In the genomic region with DNA sequence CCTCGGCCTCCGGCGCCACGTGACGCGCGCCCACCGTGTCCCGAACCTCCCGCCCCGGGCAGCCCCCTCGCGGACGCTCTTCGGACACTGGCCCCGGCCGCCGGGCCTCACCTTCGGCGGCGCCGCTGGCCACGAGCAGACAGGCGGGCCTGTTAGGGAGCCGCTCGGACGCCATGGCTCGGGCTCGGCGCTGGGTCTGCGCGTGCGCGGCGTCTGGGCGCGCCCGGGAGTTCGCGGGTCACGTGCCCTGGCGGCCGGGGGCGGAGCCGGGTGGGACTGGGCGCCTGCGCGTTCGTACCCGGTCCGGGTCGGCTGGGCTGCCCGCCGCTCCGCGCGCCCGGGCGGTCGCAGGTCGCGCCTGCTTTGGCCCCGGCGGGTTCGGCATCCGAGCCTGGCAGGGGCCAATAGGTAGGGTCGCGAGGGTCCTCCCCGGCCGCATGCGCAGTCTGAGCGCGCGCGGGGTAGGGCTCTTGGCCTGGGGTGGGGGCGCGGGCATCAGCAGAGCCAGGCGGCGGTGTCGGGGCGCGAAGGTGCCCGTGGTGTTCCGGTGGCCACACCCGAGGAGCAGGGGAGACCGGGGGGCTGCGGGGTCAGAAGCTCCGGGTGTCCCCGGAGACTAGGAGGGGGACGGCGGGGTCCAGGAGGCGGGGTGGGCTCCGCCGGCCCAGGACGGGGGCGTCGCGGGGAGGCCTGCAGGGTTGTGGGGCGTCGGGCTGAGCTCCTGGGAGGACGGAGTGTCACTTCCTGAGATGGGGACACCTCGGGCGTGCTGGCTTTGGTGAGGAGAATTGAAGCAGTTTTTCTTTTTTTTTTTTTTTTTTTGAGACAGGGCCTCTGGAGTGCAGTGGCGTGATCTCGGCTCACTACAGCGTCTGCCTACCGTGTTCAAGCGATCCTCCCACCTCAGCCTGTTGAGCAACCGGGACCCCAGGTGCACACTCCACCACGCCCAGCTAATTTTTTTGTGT, we compare ENCODE assay signal across 1 cellular context.
TF ChIP-seq lines count a peak whose summit lies in the region.

A gene with protein sequence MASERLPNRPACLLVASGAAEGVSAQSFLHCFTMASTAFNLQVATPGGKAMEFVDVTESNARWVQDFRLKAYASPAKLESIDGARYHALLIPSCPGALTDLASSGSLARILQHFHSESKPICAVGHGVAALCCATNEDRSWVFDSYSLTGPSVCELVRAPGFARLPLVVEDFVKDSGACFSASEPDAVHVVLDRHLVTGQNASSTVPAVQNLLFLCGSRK (minus strand): TSS at position 200 of the 968 bp plus-strand sequence. CDS start 25 bp downstream, at position 175.

TF ChIP-seq in K562, 482 proteins besides CTCF, POLR2A, EP300 and RAD21 (continued from another document and continues in another):
- TF ChIP-seq ZBTB7A (IDR thresholded peaks at IDR 0.05; ENCODE audit: borderline replicate concordance, control insufficient read depth, low read depth, low read length) (peak; percentile 51), NR4A1 (CRISPR knock-in tag; IDR thresholded peaks at IDR 0.05) (no peak), NR4A1 (tag; IDR thresholded peaks at IDR 0.05) (no peak), NUFIP1 (IDR thresholded peaks at IDR 0.05; ENCODE audit: partially characterized antibody) (no peak), NFXL1 (CRISPR knock-in tag; IDR thresholded peaks at IDR 0.05) (no peak), MYC (IDR thresholded peaks at IDR 0.05; ENCODE audit: low read depth, low read length) (peak; percentile 80; the same call in 1 of the 2 replicates), MYC (CRISPR knock-in tag; IDR thresholded peaks at IDR 0.05; ENCODE audit: borderline replicate concordance, low read depth) (no peak), NBN (IDR thresholded peaks at IDR 0.05; ENCODE audit: low read depth) (no peak), ZNF282 (CRISPR knock-in tag; IDR thresholded peaks at IDR 0.05) (peak; percentile 54), ZFP30 (CRISPR knock-in tag; IDR thresholded peaks at IDR 0.05; ENCODE audit: borderline replicate concordance) (no peak), ZNF436 (CRISPR knock-in tag; IDR thresholded peaks at IDR 0.05) (no peak), ASH1L (IDR thresholded peaks at IDR 0.05; ENCODE audit: borderline replicate concordance, low read depth, partially characterized antibody) (no peak), ERF (CRISPR knock-in tag; IDR thresholded peaks at IDR 0.05) (peak; percentile 51; the same call in 1 of the 2 replicates), HCFC1 (IDR thresholded peaks at IDR 0.05; ENCODE audit: low read depth, low read length) (0 out of 2 replicates have a peak, but pooled peaks have one; percentile 35), ATF1 (CRISPR knock-in tag; IDR thresholded peaks at IDR 0.05) (no peak), ATF1 (tag; IDR thresholded peaks at IDR 0.05) (no peak), PRMT5 (CRISPR knock-in tag; IDR thresholded peaks at IDR 0.05) (no peak), C11orf30 (IDR thresholded peaks at IDR 0.05; ENCODE audit: low read depth) (no peak), RAD51 (IDR thresholded peaks at IDR 0.05; ENCODE audit: borderline replicate concordance, low read depth) (no peak), CCAR2 (IDR thresholded peaks at IDR 0.05; ENCODE audit: low read depth, low read length) (no peak), ZEB2 (IDR thresholded peaks at IDR 0.05) (no peak), U2AF1 (optimal IDR thresholded peaks at IDR 0.05; ENCODE audit: low read depth, low read length) (no peak), RNF2 (IDR thresholded peaks at IDR 0.05) (no peak), FOSL1 (tag; conservative IDR thresholded peaks at IDR 0.05) (no peak), DIDO1 (tag; IDR thresholded peaks at IDR 0.05; ENCODE audit: low read depth) (no peak), ZFX (CRISPR knock-in tag; IDR thresholded peaks at IDR 0.05) (peak; percentile 58; the same call in 1 of the 2 replicates), MBD2 (IDR thresholded peaks at IDR 0.05; ENCODE audit: borderline replicate concordance, low read depth) (peak; percentile 20; the same call in 1 of the 2 replicates), ETV6 (IDR thresholded peaks at IDR 0.05; ENCODE audit: borderline replicate concordance in 1 of 2, low read depth in 2 of 2, low read length in 1 of 2) (no peak), ETV6 (CRISPR knock-in tag; IDR thresholded peaks at IDR 0.05; ENCODE audit: borderline replicate concordance) (no peak), CREM (IDR thresholded peaks at IDR 0.05; ENCODE audit: low read depth) (no peak)
- TF ChIP-seq, protein P1, sequence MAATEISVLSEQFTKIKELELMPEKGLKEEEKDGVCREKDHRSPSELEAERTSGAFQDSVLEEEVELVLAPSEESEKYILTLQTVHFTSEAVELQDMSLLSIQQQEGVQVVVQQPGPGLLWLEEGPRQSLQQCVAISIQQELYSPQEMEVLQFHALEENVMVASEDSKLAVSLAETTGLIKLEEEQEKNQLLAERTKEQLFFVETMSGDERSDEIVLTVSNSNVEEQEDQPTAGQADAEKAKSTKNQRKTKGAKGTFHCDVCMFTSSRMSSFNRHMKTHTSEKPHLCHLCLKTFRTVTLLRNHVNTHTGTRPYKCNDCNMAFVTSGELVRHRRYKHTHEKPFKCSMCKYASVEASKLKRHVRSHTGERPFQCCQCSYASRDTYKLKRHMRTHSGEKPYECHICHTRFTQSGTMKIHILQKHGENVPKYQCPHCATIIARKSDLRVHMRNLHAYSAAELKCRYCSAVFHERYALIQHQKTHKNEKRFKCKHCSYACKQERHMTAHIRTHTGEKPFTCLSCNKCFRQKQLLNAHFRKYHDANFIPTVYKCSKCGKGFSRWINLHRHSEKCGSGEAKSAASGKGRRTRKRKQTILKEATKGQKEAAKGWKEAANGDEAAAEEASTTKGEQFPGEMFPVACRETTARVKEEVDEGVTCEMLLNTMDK (IDR thresholded peaks at IDR 0.05; ENCODE audit: borderline replicate concordance, insufficient read depth, low read depth, low read length, poor library complexity, severe bottlenecking), result peak; percentile 20
- TF ChIP-seq, protein P2, sequence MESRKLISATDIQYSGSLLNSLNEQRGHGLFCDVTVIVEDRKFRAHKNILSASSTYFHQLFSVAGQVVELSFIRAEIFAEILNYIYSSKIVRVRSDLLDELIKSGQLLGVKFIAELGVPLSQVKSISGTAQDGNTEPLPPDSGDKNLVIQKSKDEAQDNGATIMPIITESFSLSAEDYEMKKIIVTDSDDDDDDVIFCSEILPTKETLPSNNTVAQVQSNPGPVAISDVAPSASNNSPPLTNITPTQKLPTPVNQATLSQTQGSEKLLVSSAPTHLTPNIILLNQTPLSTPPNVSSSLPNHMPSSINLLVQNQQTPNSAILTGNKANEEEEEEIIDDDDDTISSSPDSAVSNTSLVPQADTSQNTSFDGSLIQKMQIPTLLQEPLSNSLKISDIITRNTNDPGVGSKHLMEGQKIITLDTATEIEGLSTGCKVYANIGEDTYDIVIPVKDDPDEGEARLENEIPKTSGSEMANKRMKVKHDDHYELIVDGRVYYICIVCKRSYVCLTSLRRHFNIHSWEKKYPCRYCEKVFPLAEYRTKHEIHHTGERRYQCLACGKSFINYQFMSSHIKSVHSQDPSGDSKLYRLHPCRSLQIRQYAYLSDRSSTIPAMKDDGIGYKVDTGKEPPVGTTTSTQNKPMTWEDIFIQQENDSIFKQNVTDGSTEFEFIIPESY (CRISPR knock-in tag; IDR thresholded peaks at IDR 0.05), result no peak
- TF ChIP-seq, protein P3, sequence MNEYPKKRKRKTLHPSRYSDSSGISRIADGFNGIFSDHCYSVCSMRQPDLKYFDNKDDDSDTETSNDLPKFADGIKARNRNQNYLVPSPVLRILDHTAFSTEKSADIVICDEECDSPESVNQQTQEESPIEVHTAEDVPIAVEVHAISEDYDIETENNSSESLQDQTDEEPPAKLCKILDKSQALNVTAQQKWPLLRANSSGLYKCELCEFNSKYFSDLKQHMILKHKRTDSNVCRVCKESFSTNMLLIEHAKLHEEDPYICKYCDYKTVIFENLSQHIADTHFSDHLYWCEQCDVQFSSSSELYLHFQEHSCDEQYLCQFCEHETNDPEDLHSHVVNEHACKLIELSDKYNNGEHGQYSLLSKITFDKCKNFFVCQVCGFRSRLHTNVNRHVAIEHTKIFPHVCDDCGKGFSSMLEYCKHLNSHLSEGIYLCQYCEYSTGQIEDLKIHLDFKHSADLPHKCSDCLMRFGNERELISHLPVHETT (CRISPR knock-in tag; conservative IDR thresholded peaks at IDR 0.05 in 1 of 2, IDR thresholded peaks at IDR 0.05 in 1 of 2), result peak in 1 of 2 experiments; percentile 55; a peak in 2 of 4 replicates
- TF ChIP-seq, protein P4, sequence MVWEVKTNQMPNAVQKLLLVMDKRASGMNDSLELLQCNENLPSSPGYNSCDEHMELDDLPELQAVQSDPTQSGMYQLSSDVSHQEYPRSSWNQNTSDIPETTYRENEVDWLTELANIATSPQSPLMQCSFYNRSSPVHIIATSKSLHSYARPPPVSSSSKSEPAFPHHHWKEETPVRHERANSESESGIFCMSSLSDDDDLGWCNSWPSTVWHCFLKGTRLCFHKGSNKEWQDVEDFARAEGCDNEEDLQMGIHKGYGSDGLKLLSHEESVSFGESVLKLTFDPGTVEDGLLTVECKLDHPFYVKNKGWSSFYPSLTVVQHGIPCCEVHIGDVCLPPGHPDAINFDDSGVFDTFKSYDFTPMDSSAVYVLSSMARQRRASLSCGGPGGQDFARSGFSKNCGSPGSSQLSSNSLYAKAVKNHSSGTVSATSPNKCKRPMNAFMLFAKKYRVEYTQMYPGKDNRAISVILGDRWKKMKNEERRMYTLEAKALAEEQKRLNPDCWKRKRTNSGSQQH (CRISPR knock-in tag; IDR thresholded peaks at IDR 0.05), result no peak
- TF ChIP-seq, protein P5, sequence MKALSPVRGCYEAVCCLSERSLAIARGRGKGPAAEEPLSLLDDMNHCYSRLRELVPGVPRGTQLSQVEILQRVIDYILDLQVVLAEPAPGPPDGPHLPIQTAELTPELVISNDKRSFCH (CRISPR knock-in tag; IDR thresholded peaks at IDR 0.05), result no peak
- TF ChIP-seq, protein P5 (tag; IDR thresholded peaks at IDR 0.05), result no peak
- TF ChIP-seq, protein P6, sequence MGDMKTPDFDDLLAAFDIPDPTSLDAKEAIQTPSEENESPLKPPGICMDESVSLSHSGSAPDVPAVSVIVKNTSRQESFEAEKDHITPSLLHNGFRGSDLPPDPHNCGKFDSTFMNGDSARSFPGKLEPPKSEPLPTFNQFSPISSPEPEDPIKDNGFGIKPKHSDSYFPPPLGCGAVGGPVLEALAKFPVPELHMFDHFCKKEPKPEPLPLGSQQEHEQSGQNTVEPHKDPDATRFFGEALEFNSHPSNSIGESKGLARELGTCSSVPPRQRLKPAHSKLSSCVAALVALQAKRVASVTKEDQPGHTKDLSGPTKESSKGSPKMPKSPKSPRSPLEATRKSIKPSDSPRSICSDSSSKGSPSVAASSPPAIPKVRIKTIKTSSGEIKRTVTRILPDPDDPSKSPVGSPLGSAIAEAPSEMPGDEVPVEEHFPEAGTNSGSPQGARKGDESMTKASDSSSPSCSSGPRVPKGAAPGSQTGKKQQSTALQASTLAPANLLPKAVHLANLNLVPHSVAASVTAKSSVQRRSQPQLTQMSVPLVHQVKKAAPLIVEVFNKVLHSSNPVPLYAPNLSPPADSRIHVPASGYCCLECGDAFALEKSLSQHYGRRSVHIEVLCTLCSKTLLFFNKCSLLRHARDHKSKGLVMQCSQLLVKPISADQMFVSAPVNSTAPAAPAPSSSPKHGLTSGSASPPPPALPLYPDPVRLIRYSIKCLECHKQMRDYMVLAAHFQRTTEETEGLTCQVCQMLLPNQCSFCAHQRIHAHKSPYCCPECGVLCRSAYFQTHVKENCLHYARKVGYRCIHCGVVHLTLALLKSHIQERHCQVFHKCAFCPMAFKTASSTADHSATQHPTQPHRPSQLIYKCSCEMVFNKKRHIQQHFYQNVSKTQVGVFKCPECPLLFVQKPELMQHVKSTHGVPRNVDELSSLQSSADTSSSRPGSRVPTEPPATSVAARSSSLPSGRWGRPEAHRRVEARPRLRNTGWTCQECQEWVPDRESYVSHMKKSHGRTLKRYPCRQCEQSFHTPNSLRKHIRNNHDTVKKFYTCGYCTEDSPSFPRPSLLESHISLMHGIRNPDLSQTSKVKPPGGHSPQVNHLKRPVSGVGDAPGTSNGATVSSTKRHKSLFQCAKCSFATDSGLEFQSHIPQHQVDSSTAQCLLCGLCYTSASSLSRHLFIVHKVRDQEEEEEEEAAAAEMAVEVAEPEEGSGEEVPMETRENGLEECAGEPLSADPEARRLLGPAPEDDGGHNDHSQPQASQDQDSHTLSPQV (IDR thresholded peaks at IDR 0.05), result peak; percentile 79
- TF ChIP-seq, protein P7, sequence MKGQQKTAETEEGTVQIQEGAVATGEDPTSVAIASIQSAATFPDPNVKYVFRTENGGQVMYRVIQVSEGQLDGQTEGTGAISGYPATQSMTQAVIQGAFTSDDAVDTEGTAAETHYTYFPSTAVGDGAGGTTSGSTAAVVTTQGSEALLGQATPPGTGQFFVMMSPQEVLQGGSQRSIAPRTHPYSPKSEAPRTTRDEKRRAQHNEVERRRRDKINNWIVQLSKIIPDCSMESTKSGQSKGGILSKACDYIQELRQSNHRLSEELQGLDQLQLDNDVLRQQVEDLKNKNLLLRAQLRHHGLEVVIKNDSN (CRISPR knock-in tag; IDR thresholded peaks at IDR 0.05), result peak; percentile 89
- TF ChIP-seq, protein P8, sequence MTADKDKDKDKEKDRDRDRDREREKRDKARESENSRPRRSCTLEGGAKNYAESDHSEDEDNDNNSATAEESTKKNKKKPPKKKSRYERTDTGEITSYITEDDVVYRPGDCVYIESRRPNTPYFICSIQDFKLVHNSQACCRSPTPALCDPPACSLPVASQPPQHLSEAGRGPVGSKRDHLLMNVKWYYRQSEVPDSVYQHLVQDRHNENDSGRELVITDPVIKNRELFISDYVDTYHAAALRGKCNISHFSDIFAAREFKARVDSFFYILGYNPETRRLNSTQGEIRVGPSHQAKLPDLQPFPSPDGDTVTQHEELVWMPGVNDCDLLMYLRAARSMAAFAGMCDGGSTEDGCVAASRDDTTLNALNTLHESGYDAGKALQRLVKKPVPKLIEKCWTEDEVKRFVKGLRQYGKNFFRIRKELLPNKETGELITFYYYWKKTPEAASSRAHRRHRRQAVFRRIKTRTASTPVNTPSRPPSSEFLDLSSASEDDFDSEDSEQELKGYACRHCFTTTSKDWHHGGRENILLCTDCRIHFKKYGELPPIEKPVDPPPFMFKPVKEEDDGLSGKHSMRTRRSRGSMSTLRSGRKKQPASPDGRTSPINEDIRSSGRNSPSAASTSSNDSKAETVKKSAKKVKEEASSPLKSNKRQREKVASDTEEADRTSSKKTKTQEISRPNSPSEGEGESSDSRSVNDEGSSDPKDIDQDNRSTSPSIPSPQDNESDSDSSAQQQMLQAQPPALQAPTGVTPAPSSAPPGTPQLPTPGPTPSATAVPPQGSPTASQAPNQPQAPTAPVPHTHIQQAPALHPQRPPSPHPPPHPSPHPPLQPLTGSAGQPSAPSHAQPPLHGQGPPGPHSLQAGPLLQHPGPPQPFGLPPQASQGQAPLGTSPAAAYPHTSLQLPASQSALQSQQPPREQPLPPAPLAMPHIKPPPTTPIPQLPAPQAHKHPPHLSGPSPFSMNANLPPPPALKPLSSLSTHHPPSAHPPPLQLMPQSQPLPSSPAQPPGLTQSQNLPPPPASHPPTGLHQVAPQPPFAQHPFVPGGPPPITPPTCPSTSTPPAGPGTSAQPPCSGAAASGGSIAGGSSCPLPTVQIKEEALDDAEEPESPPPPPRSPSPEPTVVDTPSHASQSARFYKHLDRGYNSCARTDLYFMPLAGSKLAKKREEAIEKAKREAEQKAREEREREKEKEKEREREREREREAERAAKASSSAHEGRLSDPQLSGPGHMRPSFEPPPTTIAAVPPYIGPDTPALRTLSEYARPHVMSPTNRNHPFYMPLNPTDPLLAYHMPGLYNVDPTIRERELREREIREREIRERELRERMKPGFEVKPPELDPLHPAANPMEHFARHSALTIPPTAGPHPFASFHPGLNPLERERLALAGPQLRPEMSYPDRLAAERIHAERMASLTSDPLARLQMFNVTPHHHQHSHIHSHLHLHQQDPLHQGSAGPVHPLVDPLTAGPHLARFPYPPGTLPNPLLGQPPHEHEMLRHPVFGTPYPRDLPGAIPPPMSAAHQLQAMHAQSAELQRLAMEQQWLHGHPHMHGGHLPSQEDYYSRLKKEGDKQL (CRISPR knock-in tag; IDR thresholded peaks at IDR 0.05; ENCODE audit: borderline replicate concordance), result no peak
